1 cellular context compared by ENCODE assay signal in genomic region chr2:55901322-55901721, GRCh38.
TF ChIP-seq lines count a peak whose summit lies in the region.

No MANE protein-coding gene starts in this region.

TF ChIP-seq in HEK293, 187 proteins besides CTCF, POLR2A, EP300 and RAD21 (continued from another document):
- TF ChIP-seq ZNF148 (tag by site-specific recombination; IDR thresholded peaks at IDR 0.05; ENCODE audit: borderline replicate concordance) (no peak), BCL11B (tag by site-specific recombination; IDR thresholded peaks at IDR 0.05; ENCODE audit: low read depth) (no peak), ZNF239 (tag by site-specific recombination; IDR thresholded peaks at IDR 0.05) (no peak), ZNF223 (tag by site-specific recombination; IDR thresholded peaks at IDR 0.05) (no peak), ZNF302 (tag by site-specific recombination; IDR thresholded peaks at IDR 0.05; ENCODE audit: low read depth) (no peak), ZFHX2 (tag by site-specific recombination; conservative IDR thresholded peaks at IDR 0.05) (no peak), ZSCAN4 (tag by site-specific recombination; IDR thresholded peaks at IDR 0.05) (no peak), SCRT2 (tag by site-specific recombination; IDR thresholded peaks at IDR 0.05) (no peak), ZNF350 (tag by site-specific recombination; IDR thresholded peaks at IDR 0.05) (no peak), PATZ1 (tag by site-specific recombination; IDR thresholded peaks at IDR 0.05) (no peak)
